ENCODE assay signal across 25 cellular contexts in the genomic region with DNA sequence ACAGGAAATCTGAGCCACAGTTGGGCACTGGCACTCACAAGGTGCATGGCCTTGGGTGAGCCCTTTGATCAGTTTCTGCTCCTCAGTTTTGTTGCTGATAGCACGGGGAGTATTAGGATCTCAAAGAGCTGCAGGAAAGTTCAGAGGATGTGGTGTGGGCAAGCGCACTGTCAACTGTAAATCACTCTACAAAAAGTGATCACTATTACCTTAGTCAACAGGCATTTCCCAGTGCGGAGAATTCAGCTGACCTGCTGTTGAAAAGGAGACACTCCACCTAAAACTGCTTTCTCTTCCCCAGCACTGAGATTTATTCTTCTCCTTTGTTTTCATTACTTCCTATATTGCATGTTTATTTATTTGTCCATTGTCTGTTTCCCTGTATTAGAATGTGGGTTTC.
DNase-seq lines count a peak whose midpoint lies in the region.
"Had no signal": no experiment of that assay in that cellular context is flagged by ENCODE, and none has a peak within 500 bp of the region (broad histone marks: within the 10 kb centered on the region; RNA-seq: fewer than 3 reads in every experiment).

No MANE protein-coding gene starts in this region.

- no peaks in the 10 kb centered on the region for H3K9me3 Mint-ChIP-seq in activated CD4-positive, alpha-beta T cell treated with anti-CD3 and anti-CD28 coated beads, Interleukin-2, amount 10 ng/mL, durations not matched to agents 7 days and 5 days
- H3K9me3 Mint-ChIP-seq in activated T-helper 1 cell treated with anti-CD3 and anti-CD28 coated beads, Interleukin-12 subunit alpha, Interleukin-12 subunit beta, Interleukin-2, Interleukin-4 antibody, amounts not matched to agents 30 ng/mL and 10 ng/mL and 1 ng/mL, durations not matched to agents 14 hours and 24 hours and 36 hours = no peaks in the 10 kb centered on the region
- H3K9me3 Mint-ChIP-seq: CD8-positive, alpha-beta T cell; IgD-negative memory B cell had no signal

- no peak overlapping the region for H3K9ac ChIP-seq in neuronal stem cell (ENCODE audit: low read depth, low read length, poor library complexity)

- CTCF ChIA-PET in activated CD4-positive, alpha-beta T cell treated with anti-CD3 and anti-CD28 coated beads, Interleukin-2, amount 10 ng/mL, durations not matched to agents 7 days and 5 days (lab: Charles Lee) = no interaction called here

- H3K23ac ChIP-seq in neuronal stem cell (ENCODE audit: low read depth, low read length, poor library complexity) = no peak overlapping the region

- peaks cover 2% of the 10 kb centered on the region for H3K27me3 Mint-ChIP-seq in activated CD4-positive, alpha-beta T cell treated with anti-CD3 and anti-CD28 coated beads, Interleukin-2, amount 10 ng/mL, durations not matched to agents 7 days and 5 days
- peaks cover 2% of the 10 kb centered on the region for H3K27me3 Mint-ChIP-seq in activated T-helper 1 cell treated with anti-CD3 and anti-CD28 coated beads, Interleukin-12 subunit alpha, Interleukin-12 subunit beta, Interleukin-2, Interleukin-4 antibody, amounts not matched to agents 30 ng/mL and 10 ng/mL and 1 ng/mL, durations not matched to agents 14 hours and 24 hours and 36 hours (ENCODE audit: insufficient read depth)
- H3K27me3 Mint-ChIP-seq: IgD-negative memory B cell had no signal

- intact Hi-C loops in activated T-helper 1 cell treated with anti-CD3 and anti-CD28 coated beads, Interleukin-12 subunit alpha, Interleukin-12 subunit beta, Interleukin-2, Interleukin-4 antibody, amounts not matched to agents 30 ng/mL and 10 ng/mL and 1 ng/mL, durations not matched to agents 14 hours and 24 hours and 36 hours (cut with micrococcal nuclease) = no loop called here

- H3K4ac ChIP-seq in neuronal stem cell (ENCODE audit: low read length) = no peak overlapping the region

- peak overlapping the region; percentile 72 for H2AK5ac ChIP-seq in neuronal stem cell (ENCODE audit: low read depth, low read length)

- POLR2A ChIA-PET in activated CD4-positive, alpha-beta T cell treated with anti-CD3 and anti-CD28 coated beads, Interleukin-2, amount 10 ng/mL, durations not matched to agents 7 days and 5 days (lab: Charles Lee) = no interaction called here

- no peak overlapping the region for H3K27ac Mint-ChIP-seq in activated CD4-positive, alpha-beta T cell treated with anti-CD3 and anti-CD28 coated beads, Interleukin-2, amount 10 ng/mL, durations not matched to agents 7 days and 5 days
- no peak overlapping the region for H3K27ac Mint-ChIP-seq in activated T-helper 1 cell treated with anti-CD3 and anti-CD28 coated beads, Interleukin-12 subunit alpha, Interleukin-12 subunit beta, Interleukin-2, Interleukin-4 antibody, amounts not matched to agents 30 ng/mL and 10 ng/mL and 1 ng/mL, durations not matched to agents 14 hours and 24 hours and 36 hours
- H3K27ac Mint-ChIP-seq: CD8-positive, alpha-beta T cell; IgD-negative memory B cell had no signal

- no peak overlapping the region for H2BK5ac ChIP-seq in neuronal stem cell (ENCODE audit: low read length)

- H2AFZ ChIP-seq in neuronal stem cell (ENCODE audit: low read length) = no peak overlapping the region

- no CpG with 5 or more reads among the region's 3 CpGs for WGBS in neuronal stem cell (ENCODE audit: extremely low coverage in 2 of 2, insufficient read length in 2 of 2, insufficient replicate concordance in 1 of 2), 2 donors

- H4K91ac ChIP-seq in neuronal stem cell (ENCODE audit: low read depth, low read length, poor library complexity) = no peak overlapping the region

- H3K4me3 Mint-ChIP-seq in activated CD4-positive, alpha-beta T cell treated with anti-CD3 and anti-CD28 coated beads, Interleukin-2, amount 10 ng/mL, durations not matched to agents 7 days and 5 days = no peak overlapping the region
- H3K4me3 Mint-ChIP-seq in activated T-helper 1 cell treated with anti-CD3 and anti-CD28 coated beads, Interleukin-12 subunit alpha, Interleukin-12 subunit beta, Interleukin-2, Interleukin-4 antibody, amounts not matched to agents 30 ng/mL and 10 ng/mL and 1 ng/mL, durations not matched to agents 14 hours and 24 hours and 36 hours = no peak overlapping the region
- H3K4me3 Mint-ChIP-seq: CD8-positive, alpha-beta T cell had no signal

- H3K79me1 ChIP-seq in neuronal stem cell (ENCODE audit: low read depth, low read length) = no peaks in the 10 kb centered on the region

- in situ Hi-C loops in Caki2 (cut with HindIII; ENCODE audit: low pct_unique_long_range_greater_than_20kb, low sequenced_read_pairs) = no loop called here

- no peak overlapping the region for H3K4me2 ChIP-seq in neuronal stem cell (ENCODE audit: insufficient read depth, low read length, poor library complexity, severe bottlenecking)

- no peaks in the 10 kb centered on the region for H3K4me1 Mint-ChIP-seq in activated CD4-positive, alpha-beta T cell treated with anti-CD3 and anti-CD28 coated beads, Interleukin-2, amount 10 ng/mL, durations not matched to agents 7 days and 5 days
- H3K4me1 Mint-ChIP-seq in activated T-helper 1 cell treated with anti-CD3 and anti-CD28 coated beads, Interleukin-12 subunit alpha, Interleukin-12 subunit beta, Interleukin-2, Interleukin-4 antibody, amounts not matched to agents 30 ng/mL and 10 ng/mL and 1 ng/mL, durations not matched to agents 14 hours and 24 hours and 36 hours (ENCODE audit: low read depth) = no peaks in the 10 kb centered on the region

- no peak overlapping the region for H2BK120ac ChIP-seq in neuronal stem cell (ENCODE audit: low read depth, low read length)

- peak overlapping the region; percentile 90 for H2BK15ac ChIP-seq in neuronal stem cell (ENCODE audit: low read length)

- no peaks in the 10 kb centered on the region for H3K36me3 Mint-ChIP-seq in activated CD4-positive, alpha-beta T cell treated with anti-CD3 and anti-CD28 coated beads, Interleukin-2, amount 10 ng/mL, durations not matched to agents 7 days and 5 days (ENCODE audit: low read depth)
- H3K36me3 Mint-ChIP-seq in activated T-helper 1 cell treated with anti-CD3 and anti-CD28 coated beads, Interleukin-12 subunit alpha, Interleukin-12 subunit beta, Interleukin-2, Interleukin-4 antibody, amounts not matched to agents 30 ng/mL and 10 ng/mL and 1 ng/mL, durations not matched to agents 14 hours and 24 hours and 36 hours (ENCODE audit: low read depth) = no peaks in the 10 kb centered on the region
- H3K36me3 Mint-ChIP-seq: CD8-positive, alpha-beta T cell; IgD-negative memory B cell had no signal

- no peak overlapping the region for H3K18ac ChIP-seq in neuronal stem cell (ENCODE audit: low read length)

- H3K4me1 ChIP-seq in neuronal stem cell (ENCODE audit: control insufficient read depth in 2 of 2, insufficient read depth in 1 of 2, low read depth in 1 of 2, low read length in 2 of 2) = peaks cover 7 to 11% of the 10 kb centered on the region in 2 donors

- H3K27ac ChIP-seq in neuronal stem cell (replicated peaks; ENCODE audit: low read length) = no peak overlapping the region
- H3K27ac ChIP-seq: SJCRH30 had no signal

- DNase-seq in Caki2 (ENCODE audit: low read depth) (peak; percentile 46), M059J (ENCODE audit: low read depth) (peak; percentile 47), glomerular visceral epithelial cell (ENCODE audit: extremely low spot score) (peak; percentile 45), neuronal stem cell (ENCODE audit: low spot score) (no peak), DMS 273 (lab: John Stamatoyannopoulos, UW; ENCODE audit: unreplicated experiment) (no peak), NCI-H2107 treated with DMSO at 0.1 percent for 48 hours (lab: John Stamatoyannopoulos, UW; ENCODE audit: unreplicated experiment) (no peak)
- no peak for DNase-seq in activated CD4-positive, alpha-beta T cell treated with anti-CD3 and anti-CD28 coated beads, Interleukin-2, amount 10 ng/mL, durations not matched to agents 7 days and 5 days
- no peak for DNase-seq in activated T-helper 1 cell treated with anti-CD3 and anti-CD28 coated beads, Interleukin-12 subunit alpha, Interleukin-12 subunit beta, Interleukin-2, Interleukin-4 antibody, amounts not matched to agents 30 ng/mL and 10 ng/mL and 1 ng/mL, durations not matched to agents 14 hours and 24 hours and 36 hours (ENCODE audit: low spot score)
- DNase-seq: 8988T; AML-193; C1 segment of cervical spinal cord; CD8-positive, alpha-beta T cell; DMS53; GDM1; H7; MV-4-11; NCI-H1105 treated with DMSO at 0.1 percent for 48 hours; NCI-H1694; NCI-H2081; NCI-H2171 treated with DMSO at 0.1 percent for 48 hours; NCI-H446 treated with DMSO at 0.1 percent for 48 hours; NCI-H526 treated with DMSO at 0.1 percent for 48 hours; OCI-M1; SJCRH30 had no signal

- peak overlapping the region; percentile 93 for H2BK12ac ChIP-seq in neuronal stem cell (ENCODE audit: low read length)

- H3K27me3 ChIP-seq in neuronal stem cell (ENCODE audit: control insufficient read depth in 3 of 3, insufficient read depth in 3 of 3, low read depth in 1 of 3, low read length in 3 of 3) = no peaks in the 10 kb centered on the region
- H3K27me3 ChIP-seq: SJCRH30 had no signal

- H3K4me3 ChIP-seq in neuronal stem cell (ENCODE audit: low read length in 2 of 2) = no peak overlapping the region
- H3K4me3 ChIP-seq: SJCRH30 had no signal

- no peaks in the 10 kb centered on the region for H3K36me3 ChIP-seq in neuronal stem cell (replicated peaks in 1 of 2; ENCODE audit: control insufficient read depth in 2 of 2, insufficient read depth in 2 of 2, low read length in 2 of 2)
- H3K36me3 ChIP-seq: SJCRH30 had no signal

- no peaks in the 10 kb centered on the region for H3K9me3 ChIP-seq in neuronal stem cell (replicated peaks in 1 of 2; ENCODE audit: control insufficient read depth in 2 of 2, insufficient read depth in 1 of 2, low read depth in 1 of 2, low read length in 2 of 2)
- H3K9me3 ChIP-seq: SJCRH30 had no signal

- H3K14ac ChIP-seq in neuronal stem cell (ENCODE audit: low read length) = no peak overlapping the region

- no peak overlapping the region for H4K8ac ChIP-seq in neuronal stem cell (ENCODE audit: low read depth, low read length)

Comparison
In these comparisons a context has a peak if more than half of its experiments do, and no peak if none do; other contexts are left out.
1. DNase-seq: peak in Caki2 (single experiment), M059J (single experiment) and glomerular visceral epithelial cell (single experiment); none in neuronal stem cell (single experiment), DMS 273 (single experiment), activated CD4-positive, alpha-beta T cell treated with anti-CD3 and anti-CD28 coated beads, Interleukin-2, amount 10 ng/mL, durations not matched to agents 7 days and 5 days (single experiment), NCI-H2107 treated with DMSO at 0.1 percent for 48 hours (single experiment) and activated T-helper 1 cell treated with anti-CD3 and anti-CD28 coated beads, Interleukin-12 subunit alpha, Interleukin-12 subunit beta, Interleukin-2, Interleukin-4 antibody, amounts not matched to agents 30 ng/mL and 10 ng/mL and 1 ng/mL, durations not matched to agents 14 hours and 24 hours and 36 hours (single experiment).